In the genomic region with DNA sequence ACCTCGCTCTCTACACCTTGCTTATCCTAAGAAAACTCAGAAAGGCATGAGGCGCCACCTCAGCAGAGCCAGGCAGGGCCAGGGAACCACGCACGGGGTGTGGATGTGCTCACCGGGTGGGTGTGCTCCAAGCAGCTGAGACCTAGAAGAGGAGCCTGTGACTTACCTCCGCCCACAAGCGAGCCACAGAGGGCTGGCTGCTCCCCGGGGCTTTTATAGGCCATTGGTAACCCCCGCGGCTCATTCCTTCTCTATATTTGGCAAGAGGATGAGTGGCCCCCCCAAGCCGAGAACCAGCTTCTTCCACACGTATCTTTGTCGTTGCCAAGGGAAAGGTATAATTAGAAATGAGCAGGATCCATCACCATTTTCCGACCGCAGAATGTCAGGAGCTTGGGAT, we compare ENCODE assay signal across 25 cellular contexts.
"Had no signal": no experiment of that assay in that cellular context is flagged by ENCODE, and none has a peak within 500 bp of the region (broad histone marks: within the 10 kb centered on the region; RNA-seq: fewer than 3 reads in every experiment).

A gene (minus strand): TSS at position 187 of the 400 bp plus-strand sequence. CDS start 2,245 bp downstream, outside the sequence.

- H3K36me3 ChIP-seq: colonic mucosa, neutrophil, pancreas, transverse colon had no signal

- H3K4me3 Mint-ChIP-seq: activated naive CD4-positive, alpha-beta T cell treated with anti-CD3 and anti-CD28 coated beads, Interleukin-2, amount 10 ng/mL, durations not matched to agents 7 days and 5 days; activated naive CD8-positive, alpha-beta T cell treated with anti-CD3 and anti-CD28 coated beads, Interleukin-2, amount 50 U/mL, for 24 hours; central memory CD8-positive, alpha-beta T cell; mesothelial cell of epicardium had no signal

- FAIRE-seq: endometrium, frontal cortex, kidney, pancreas had no signal

- DNase-seq: activated CD4-positive, alpha-beta T cell treated with anti-CD3 and anti-CD28 coated beads, Interleukin-2, amount 50 U/mL, for 1 hour; activated CD4-positive, CD25-positive, alpha-beta regulatory T cell treated with anti-CD3 and anti-CD28 coated beads, Interleukin-2, amount 50 U/mL, for 72 hours; activated CD8-positive, alpha-beta memory T cell treated with anti-CD3 and anti-CD28 coated beads, Interleukin-2, amount 50 U/mL, for 48 hours; activated effector memory CD4-positive, alpha-beta T cell treated with Interleukin-2 at 50 U/mL for 16 hours; activated naive CD4-positive, alpha-beta T cell treated with anti-CD3 and anti-CD28 coated beads, Interleukin-2, amount 10 ng/mL, durations not matched to agents 7 days and 5 days; activated naive CD8-positive, alpha-beta T cell treated with anti-CD3 and anti-CD28 coated beads, Interleukin-2, amount 50 U/mL, for 24 hours; activated T-cell treated with anti-CD3 and anti-CD28 coated beads, Interleukin-2, amount 50 U/mL, for 48 hours; colonic mucosa; erythroblast; heart left ventricle; kidney; pancreas; stimulated activated CD4-positive, alpha-beta T cell treated with anti-CD3 and anti-CD28 coated beads, Interleukin-2, amount 100 ng/mL, for 24 hours; stimulated activated naive CD8-positive, alpha-beta T cell treated with anti-CD3 and anti-CD28 coated beads, Interleukin-15, Interleukin-2, amounts not matched to agents 100 U/mL and 50 U/mL, for 24 hours; substantia nigra; T-helper 9 cell; transverse colon had no signal

- H3K27ac Mint-ChIP-seq: activated naive CD4-positive, alpha-beta T cell treated with anti-CD3 and anti-CD28 coated beads, Interleukin-2, amount 10 ng/mL, durations not matched to agents 7 days and 5 days; activated naive CD8-positive, alpha-beta T cell treated with anti-CD3 and anti-CD28 coated beads, Interleukin-2, amount 50 U/mL, for 24 hours; mesothelial cell of epicardium had no signal

- H3K9me3 Mint-ChIP-seq: activated naive CD4-positive, alpha-beta T cell treated with anti-CD3 and anti-CD28 coated beads, Interleukin-2, amount 10 ng/mL, durations not matched to agents 7 days and 5 days; activated naive CD8-positive, alpha-beta T cell treated with anti-CD3 and anti-CD28 coated beads, Interleukin-2, amount 50 U/mL, for 24 hours; central memory CD8-positive, alpha-beta T cell; mesothelial cell of epicardium had no signal

- H3K4me1 ChIP-seq: colonic mucosa, pancreas, transverse colon, vagina had no signal

- H3K4me3 ChIP-seq: colonic mucosa, heart left ventricle, lung, pancreas, transverse colon, vagina had no signal

- H3K27me3 ChIP-seq: colonic mucosa, heart left ventricle, neutrophil, pancreas, transverse colon, vagina had no signal

- ATAC-seq: activated naive CD8-positive, alpha-beta T cell treated with anti-CD3 and anti-CD28 coated beads, Interleukin-2, amount 50 U/mL, for 24 hours; left lobe of liver; pancreas; stimulated activated naive CD8-positive, alpha-beta T cell treated with anti-CD3 and anti-CD28 coated beads, Interleukin-15, Interleukin-2, amounts not matched to agents 100 U/mL and 50 U/mL, for 24 hours had no signal

- H3K4me1 Mint-ChIP-seq: central memory CD8-positive, alpha-beta T cell; mesothelial cell of epicardium had no signal

- H3K27ac ChIP-seq: colonic mucosa, heart left ventricle, neutrophil, pancreas, transverse colon, vagina had no signal

- H3K9me3 ChIP-seq: colonic mucosa, heart left ventricle, neutrophil, pancreas, transverse colon, vagina had no signal

- H3K27me3 Mint-ChIP-seq: activated naive CD8-positive, alpha-beta T cell treated with anti-CD3 and anti-CD28 coated beads, Interleukin-2, amount 50 U/mL, for 24 hours had no signal

- H3K36me3 Mint-ChIP-seq: activated naive CD4-positive, alpha-beta T cell treated with anti-CD3 and anti-CD28 coated beads, Interleukin-2, amount 10 ng/mL, durations not matched to agents 7 days and 5 days had no signal
